19 cellular contexts compared by ENCODE assay signal in the genomic region with DNA sequence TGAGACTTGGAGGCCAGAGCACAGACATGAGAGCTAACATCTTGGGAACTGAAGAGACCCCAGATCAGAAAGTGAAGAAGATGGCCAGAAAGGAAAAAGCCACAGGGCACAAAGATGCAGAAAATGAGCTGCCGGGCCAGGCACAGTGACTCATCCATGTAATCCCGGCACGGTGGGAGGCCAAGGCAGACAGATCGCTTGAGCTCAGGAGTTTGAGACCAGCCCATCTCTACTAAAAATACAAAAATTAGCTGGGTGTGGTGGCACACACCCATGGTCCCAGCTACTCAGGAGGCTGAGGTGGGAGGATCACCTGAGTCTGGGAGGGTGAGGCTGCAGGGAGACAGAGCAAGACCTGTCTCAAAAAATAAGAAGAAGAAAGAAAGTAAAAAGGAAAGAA.
DNase-seq lines count a peak whose midpoint lies in the region; ATAC-seq and TF ChIP-seq lines count a peak whose summit lies in the region.
"Had no signal": no experiment of that assay in that cellular context is flagged by ENCODE, and none has a peak within 500 bp of the region (broad histone marks: within the 10 kb centered on the region; RNA-seq: fewer than 3 reads in every experiment).

No MANE protein-coding gene starts in this region.

- H3K4me3 ChIP-seq in NT2/D1 (ENCODE audit: insufficient read length, low read depth) (no peak overlapping the region), lung (no peak overlapping the region)
- H3K4me3 ChIP-seq: A549, BLaER1 had no signal

- H3K27me3 ChIP-seq in NT2/D1 (ENCODE audit: insufficient read depth, insufficient read length) (no peaks in the 10 kb centered on the region), lung (ENCODE audit: control insufficient read depth, insufficient read depth) (no peaks in the 10 kb centered on the region)
- H3K27me3 ChIP-seq: BLaER1 had no signal

- no peak for DNase-seq in activated naive CD8-positive, alpha-beta T cell treated with anti-CD3 and anti-CD28 coated beads, Interleukin-2, amount 10 ng/mL, durations not matched to agents 7 days and 5 days
- no peak for DNase-seq in activated naive CD8-positive, alpha-beta T cell treated with anti-CD3 and anti-CD28 coated beads for 36 hours
- DNase-seq in NT2/D1 (ENCODE audit: low read depth, low spot score) = peak; percentile 13
- peak; percentile 11 for DNase-seq in lung (ENCODE audit: low spot score)
- no peak for DNase-seq in stimulated activated CD4-positive, alpha-beta T cell treated with anti-CD3 and anti-CD28 coated beads, Interleukin-4, amount 100 ng/mL, for 1 hour
- DNase-seq in NAMALWA (ENCODE audit: low spot score) = no peak
- no peak for DNase-seq in activated CD4-positive, alpha-beta T cell treated with anti-CD3 and anti-CD28 coated beads for 36 hours
- DNase-seq: CD4-positive, alpha-beta memory T cell; DMS153; DMS79; GF-D8; GOT3; H7 had no signal

- H3K4me3 Mint-ChIP-seq in activated naive CD8-positive, alpha-beta T cell treated with anti-CD3 and anti-CD28 coated beads, Interleukin-2, amount 10 ng/mL, durations not matched to agents 7 days and 5 days = no peak overlapping the region
- H3K4me3 Mint-ChIP-seq in activated naive CD8-positive, alpha-beta T cell treated with anti-CD3 and anti-CD28 coated beads for 36 hours = no peak overlapping the region
- H3K4me3 Mint-ChIP-seq in activated CD4-positive, alpha-beta T cell treated with anti-CD3 and anti-CD28 coated beads for 36 hours = no peak overlapping the region
- H3K4me3 Mint-ChIP-seq: CD14-positive monocyte; CD4-positive, alpha-beta memory T cell had no signal

- H3K4me1 Mint-ChIP-seq in activated naive CD8-positive, alpha-beta T cell treated with anti-CD3 and anti-CD28 coated beads, Interleukin-2, amount 10 ng/mL, durations not matched to agents 7 days and 5 days = no peaks in the 10 kb centered on the region
- H3K4me1 Mint-ChIP-seq in activated naive CD8-positive, alpha-beta T cell treated with anti-CD3 and anti-CD28 coated beads for 36 hours = no peaks in the 10 kb centered on the region
- no peaks in the 10 kb centered on the region for H3K4me1 Mint-ChIP-seq in activated CD4-positive, alpha-beta T cell treated with anti-CD3 and anti-CD28 coated beads for 36 hours

- H3K9me3 ChIP-seq in NT2/D1 (ENCODE audit: insufficient read depth, low read length) (no peaks in the 10 kb centered on the region), lung (ENCODE audit: control insufficient read depth in 2 of 2, insufficient read depth in 1 of 2, low read length in 1 of 2) (no peaks in the 10 kb centered on the region)
- H3K9me3 ChIP-seq: A549, BLaER1 had no signal

- H3K27me3 Mint-ChIP-seq in activated naive CD8-positive, alpha-beta T cell treated with anti-CD3 and anti-CD28 coated beads, Interleukin-2, amount 10 ng/mL, durations not matched to agents 7 days and 5 days = peaks cover 4% of the 10 kb centered on the region
- H3K27me3 Mint-ChIP-seq in activated naive CD8-positive, alpha-beta T cell treated with anti-CD3 and anti-CD28 coated beads for 36 hours = no peaks in the 10 kb centered on the region
- H3K27me3 Mint-ChIP-seq in activated CD4-positive, alpha-beta T cell treated with anti-CD3 and anti-CD28 coated beads for 36 hours = peaks cover 2% of the 10 kb centered on the region

- POLR2A ChIA-PET in activated naive CD8-positive, alpha-beta T cell treated with anti-CD3 and anti-CD28 coated beads, Interleukin-2, amount 10 ng/mL, durations not matched to agents 7 days and 5 days (lab: Charles Lee) = no interaction called here
- POLR2A ChIA-PET in activated CD4-positive, alpha-beta T cell treated with anti-CD3 and anti-CD28 coated beads for 36 hours (lab: Charles Lee) = no interaction called here

- no peak overlapping the region for H3K9ac ChIP-seq in NT2/D1 (ENCODE audit: insufficient read length, low read depth)
- H3K9ac ChIP-seq: BLaER1 had no signal

- no peaks in the 10 kb centered on the region for H3K36me3 Mint-ChIP-seq in activated naive CD8-positive, alpha-beta T cell treated with anti-CD3 and anti-CD28 coated beads, Interleukin-2, amount 10 ng/mL, durations not matched to agents 7 days and 5 days
- H3K36me3 Mint-ChIP-seq in activated naive CD8-positive, alpha-beta T cell treated with anti-CD3 and anti-CD28 coated beads for 36 hours = no peaks in the 10 kb centered on the region
- H3K36me3 Mint-ChIP-seq in activated CD4-positive, alpha-beta T cell treated with anti-CD3 and anti-CD28 coated beads for 36 hours (ENCODE audit: low read depth) = no peaks in the 10 kb centered on the region
- H3K36me3 Mint-ChIP-seq: CD14-positive monocyte; CD4-positive, alpha-beta memory T cell had no signal

- intact Hi-C loops in activated CD4-positive, alpha-beta T cell treated with anti-CD3 and anti-CD28 coated beads for 36 hours (cut with DNase I, micrococcal nuclease) = no loop called here

- CTCF ChIA-PET in activated CD4-positive, alpha-beta T cell treated with anti-CD3 and anti-CD28 coated beads for 36 hours (lab: Charles Lee) = interaction anchor here (0.5 kb wide), 1 partner anchor 195 kb away, joined by 3 read pairs; no protein-coding TSS in a partner anchor

- no peaks in the 10 kb centered on the region for H3K9me3 Mint-ChIP-seq in activated naive CD8-positive, alpha-beta T cell treated with anti-CD3 and anti-CD28 coated beads, Interleukin-2, amount 10 ng/mL, durations not matched to agents 7 days and 5 days
- H3K9me3 Mint-ChIP-seq in activated naive CD8-positive, alpha-beta T cell treated with anti-CD3 and anti-CD28 coated beads for 36 hours = no peaks in the 10 kb centered on the region
- no peaks in the 10 kb centered on the region for H3K9me3 Mint-ChIP-seq in activated CD4-positive, alpha-beta T cell treated with anti-CD3 and anti-CD28 coated beads for 36 hours (ENCODE audit: low read depth)
- H3K9me3 Mint-ChIP-seq: CD14-positive monocyte; CD4-positive, alpha-beta memory T cell had no signal

- H3K27ac ChIP-seq in lung (ENCODE audit: low read depth in 1 of 2, low read length in 1 of 2) = no peak overlapping the region
- H3K27ac ChIP-seq: 22Rv1, A549, BLaER1 had no signal

- TF ChIP-seq CTCF in lung (IDR thresholded peaks at IDR 0.05; ENCODE audit: control extremely low read depth, extremely low read depth) = no peak

- H3K4me1 ChIP-seq in NT2/D1 (ENCODE audit: insufficient read depth, insufficient read length) = no peaks in the 10 kb centered on the region
- H3K4me1 ChIP-seq in lung (ENCODE audit: control insufficient read depth in 2 of 2, insufficient read depth in 2 of 2, low read length in 2 of 2) = peaks cover 0 to 2% of the 10 kb centered on the region in 2 donors
- H3K4me1 ChIP-seq: A549 had no signal

- no peaks in the 10 kb centered on the region for H3K36me3 ChIP-seq in NT2/D1 (ENCODE audit: insufficient read depth, insufficient read length, low read length)
- H3K36me3 ChIP-seq in lung (ENCODE audit: control insufficient read depth in 2 of 2, insufficient read depth in 2 of 2, low read length in 2 of 2) = no peaks in the 10 kb centered on the region
- H3K36me3 ChIP-seq: BLaER1 had no signal

- H3K27ac Mint-ChIP-seq in activated naive CD8-positive, alpha-beta T cell treated with anti-CD3 and anti-CD28 coated beads, Interleukin-2, amount 10 ng/mL, durations not matched to agents 7 days and 5 days = peak overlapping the region; percentile 25
- H3K27ac Mint-ChIP-seq in activated naive CD8-positive, alpha-beta T cell treated with anti-CD3 and anti-CD28 coated beads for 36 hours = no peak overlapping the region
- no peak overlapping the region for H3K27ac Mint-ChIP-seq in activated CD4-positive, alpha-beta T cell treated with anti-CD3 and anti-CD28 coated beads for 36 hours
- H3K27ac Mint-ChIP-seq: CD14-positive monocyte; CD4-positive, alpha-beta memory T cell had no signal

- no peak for ATAC-seq in activated naive CD8-positive, alpha-beta T cell treated with anti-CD3 and anti-CD28 coated beads, Interleukin-2, amount 10 ng/mL, durations not matched to agents 7 days and 5 days (ENCODE audit: low read depth)
- ATAC-seq in lung (ENCODE audit: insufficient read depth, low FRiP score) = no peak
- ATAC-seq in activated CD4-positive, alpha-beta T cell treated with anti-CD3 and anti-CD28 coated beads for 36 hours = no peak
- ATAC-seq: A549, HCT116, HepG2 had no signal

- WGBS in lung, 2 donors = 83 to 93% methylated on average over 4 of the region's 4 CpGs

Comparison
In these comparisons a context has a peak if more than half of its experiments do, and no peak if none do; other contexts are left out.
1. DNase-seq: peak in NT2/D1 (single experiment) and lung (single experiment); none in activated naive CD8-positive, alpha-beta T cell treated with anti-CD3 and anti-CD28 coated beads, Interleukin-2, amount 10 ng/mL, durations not matched to agents 7 days and 5 days (single experiment), activated naive CD8-positive, alpha-beta T cell treated with anti-CD3 and anti-CD28 coated beads for 36 hours (single experiment), stimulated activated CD4-positive, alpha-beta T cell treated with anti-CD3 and anti-CD28 coated beads, Interleukin-4, amount 100 ng/mL, for 1 hour (single experiment), NAMALWA (single experiment) and activated CD4-positive, alpha-beta T cell treated with anti-CD3 and anti-CD28 coated beads for 36 hours (single experiment).